Comparison of ENCODE assay signal across 8 cellular contexts in the genomic region with DNA sequence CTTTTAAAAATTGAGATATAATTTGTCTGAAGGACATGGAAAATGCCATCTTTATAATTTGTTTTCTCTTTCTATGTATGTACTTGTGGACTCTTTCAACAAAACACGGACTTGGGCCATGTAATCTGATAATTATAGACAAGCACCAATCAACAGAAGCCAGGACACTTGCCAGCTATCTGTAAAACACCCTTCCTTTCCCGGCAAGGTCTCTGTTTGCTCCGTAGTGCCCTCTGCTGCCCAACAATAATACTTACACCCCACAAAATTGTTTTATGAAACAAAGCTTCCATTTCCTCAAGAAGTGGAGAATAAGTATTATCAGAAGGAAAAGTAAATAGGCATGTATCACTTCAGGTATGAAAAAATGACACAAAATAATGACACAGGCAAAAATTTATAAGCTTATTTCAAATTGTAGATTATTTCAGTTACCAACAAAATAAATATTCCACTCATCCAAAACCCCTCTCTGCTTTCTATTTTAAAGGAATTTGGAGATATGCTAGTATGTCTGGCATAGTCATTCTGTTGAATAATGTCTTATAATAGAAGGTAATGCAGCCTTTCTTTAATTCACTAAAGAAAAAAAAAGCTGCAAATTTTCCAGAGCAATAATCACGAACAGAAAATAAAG. TPM values are rescaled to one million over a fixed set of nuclear protein-coding genes. Genes with fewer than 3 reads are reported as not detected.
A peak's percentile ranks its signal among the peaks of the same experiment; 100 is the strongest.
DNase-seq lines count a peak whose midpoint lies in the region; ATAC-seq and TF ChIP-seq lines count a peak whose summit lies in the region.

No MANE protein-coding gene starts in this region.

- no peak for TF ChIP-seq EP300 in SK-N-SH (IDR thresholded peaks at IDR 0.05; ENCODE audit: borderline replicate concordance in 1 of 2, low read depth in 1 of 2, low read length in 1 of 2)

- no peaks in the 10 kb centered on the region for H4K20me1 ChIP-seq in SK-N-SH (ENCODE audit: insufficient read depth)

- no peak overlapping the region for H3K9ac ChIP-seq in SK-N-SH

- peak; percentile 84 for TF ChIP-seq RAD21 in SK-N-SH (IDR thresholded peaks at IDR 0.05; ENCODE audit: low read length)

- H3K4me1 ChIP-seq in SK-N-SH (ENCODE audit: control insufficient read depth in 1 of 2, insufficient read depth in 2 of 2, low read depth in 1 of 2, low read length in 1 of 2) = peaks cover 0 to 3% of the 10 kb centered on the region in 2 experiments; a peak in 2 of 4 replicates
- peaks cover 0 to 7% (median 0%) of the 10 kb centered on the region in 12 donors for H3K4me1 ChIP-seq in heart left ventricle

- no peaks in the 10 kb centered on the region for H3K9me3 ChIP-seq in SK-N-SH
- H3K9me3 ChIP-seq in heart left ventricle = no peaks in the 10 kb centered on the region

- peak; percentile 85 for TF ChIP-seq CTCF in SK-N-SH (IDR thresholded peaks at IDR 0.05)
- peak; percentile 60 to 83 (median 68) for TF ChIP-seq CTCF in heart left ventricle (IDR thresholded peaks at IDR 0.05)
- peak; percentile 75 for TF ChIP-seq CTCF in retinal pigment epithelial cell (conservative IDR thresholded peaks at IDR 0.05; ENCODE audit: low read depth, low read length)

- intact Hi-C loops in heart left ventricle (cut with DNase I) = loop anchor here in 7 of 10 donors (2.0 to 10.0 kb wide), 5 partner anchors 539 to 1243 kb away; no protein-coding TSS in a partner anchor

- H3K9me2 ChIP-seq in SK-N-SH = no peaks in the 10 kb centered on the region

- H3K4me3 ChIP-seq in SK-N-SH (ENCODE audit: low read depth in 2 of 2, low read length in 1 of 2) = no peak overlapping the region
- no peak overlapping the region for H3K4me3 ChIP-seq in heart left ventricle
- no peak overlapping the region for H3K4me3 ChIP-seq in retinal pigment epithelial cell (ENCODE audit: low read length)

- 24% methylated on average over 4 of the region's 4 CpGs for WGBS in SK-N-SH (ENCODE audit: low lambda C conversion rate)
- WGBS in heart left ventricle, 4 donors = 22 to 24% (median 23%) methylated on average over 4 of the region's 4 CpGs

- H3F3A ChIP-seq in SK-N-SH (replicated peaks; ENCODE audit: insufficient read depth) = peaks cover 8% of the 10 kb centered on the region

- ATAC-seq in GM21786 (IDR thresholded peaks at IDR 0.05; ENCODE audit: unreplicated experiment) (peak; percentile 78), heart left ventricle (peak in 2 of 4 donors; percentile 50 to 56), HG02938 (IDR thresholded peaks at IDR 0.05; ENCODE audit: unreplicated experiment) (no peak)

- CTCF ChIA-PET in SK-N-SH (lab: Yijun Ruan, JAX) = interaction anchor here (0.6 to 2.6 kb wide), 79 partner anchors 8 to 1248 kb away, joined by 3 to 42 read pairs (median 4); no protein-coding TSS in a partner anchor

- H3K79me2 ChIP-seq in SK-N-SH (ENCODE audit: insufficient read depth) = no peaks in the 10 kb centered on the region

- no peak overlapping the region for H3K27ac ChIP-seq in SK-N-SH (ENCODE audit: low read depth in 2 of 2, low read length in 1 of 2)
- no peak overlapping the region for H3K27ac ChIP-seq in heart left ventricle

- POLR2A ChIA-PET in SK-N-SH (lab: Yijun Ruan, JAX) = no interaction called here

- H2AFZ ChIP-seq in SK-N-SH (ENCODE audit: low read depth) = peak overlapping the region; percentile 68; the same call in 1 of the 2 replicates

- H3K4me2 ChIP-seq in SK-N-SH = no peak overlapping the region

- peak; percentile 72 for DNase-seq in DMS 273 treated with DMSO at 0.1 percent for 48 hours (lab: John Stamatoyannopoulos, UW)
- peak; percentile 82 for DNase-seq in NCI-H1092 treated with DMSO at 0.1 percent for 48 hours (lab: John Stamatoyannopoulos, UW)
- DNase-seq in SK-N-SH = peak; percentile 38
- DNase-seq in activated naive CD4-positive, alpha-beta T cell treated with Interleukin-2 at 50 U/mL for 16 hours = peak; percentile 56
- peak; percentile 20 to 51 (median 38) for DNase-seq in heart left ventricle
- peak; percentile 33 for DNase-seq in retinal pigment epithelial cell (ENCODE audit: low read depth)

- H3K36me3 ChIP-seq in SK-N-SH (replicated peaks in 1 of 2; ENCODE audit: control insufficient read depth in 1 of 2, insufficient read depth in 2 of 2, low read length in 1 of 2) (no peaks in the 10 kb centered on the region), heart left ventricle (no peaks in the 10 kb centered on the region)

- H3K27me3 ChIP-seq in SK-N-SH (ENCODE audit: insufficient read depth) (no peaks in the 10 kb centered on the region), heart left ventricle (no peaks in the 10 kb centered on the region)

- TF ChIP-seq POLR2A in heart left ventricle (IDR thresholded peaks at IDR 0.05) = no peak

TF ChIP-seq in SK-N-SH, 30 proteins besides CTCF, POLR2A, EP300 and RAD21:
- TF ChIP-seq SMC3 (IDR thresholded peaks at IDR 0.05; ENCODE audit: low read depth, low read length) = peak; percentile 77
- TF ChIP-seq CHD2 (IDR thresholded peaks at IDR 0.05; ENCODE audit: low read length, partially characterized antibody) = no peak

RNA-seq across cellular contexts. Expression of a gene that starts 32.8 kb away (rescaled TPM):
- 2.1 and 3.2 TPM in 2 replicates for polyA plus RNA-seq in SK-N-SH (2012; rRNA removed)
- 2.8 and 2.9 TPM in 2 replicates for polyA plus RNA-seq in SK-N-SH (2012; cell fraction: cytosol; rRNA removed)
- polyA plus RNA-seq in SK-N-SH (2012; cell fraction: nucleus; rRNA removed) = 2.0 and 3.2 TPM in 2 replicates
- total RNA-seq in heart left ventricle = 1 to 10 TPM in 1 of 9 donors, under 1 TPM in 8; 0.08 to 1.2 (median 0.35) TPM
- under 1 TPM; 0.14 to 0.27 TPM for polyA plus RNA-seq in heart left ventricle
